8 cellular contexts compared by ENCODE assay signal in genomic region chr10:97892961-97893360, GRCh38. TPM values are rescaled to one million over a fixed set of nuclear protein-coding genes. Genes with fewer than 3 reads are reported as not detected.
"Had no signal": no experiment of that assay in that cellular context is flagged by ENCODE, and none has a peak within 500 bp of the region (broad histone marks: within the 10 kb centered on the region; RNA-seq: fewer than 3 reads in every experiment).

No MANE protein-coding gene starts in this region.

- H3K4me3 ChIP-seq: GM23338 had no signal

- H3K27ac ChIP-seq: HL-60 had no signal

- DNase-seq: H9, HCEC 1CT, HFFc6, IMR-90, Kasumi-1, KG1 had no signal

- ATAC-seq: GM23338 had no signal

RNA-seq across cellular contexts. Expression of gene GOLGA7B, which starts 43.3 kb away (rescaled TPM):
- total RNA-seq: HFFc6, IMR-90 had no signal
